16 cellular contexts compared by ENCODE assay signal in genomic region chr19:44892932-44893331, GRCh38. TPM values are rescaled to one million over a fixed set of nuclear protein-coding genes. Genes with fewer than 3 reads are reported as not detected.
DNase-seq lines count a peak whose midpoint lies in the region; ATAC-seq, FAIRE-seq and TF ChIP-seq lines count a peak whose summit lies in the region.
"Had no signal": no experiment of that assay in that cellular context is flagged by ENCODE, and none has a peak within 500 bp of the region (broad histone marks: within the 10 kb centered on the region; RNA-seq: fewer than 3 reads in every experiment).

No MANE protein-coding gene starts in this region.

- H3K27me3 ChIP-seq in Loucy (ENCODE audit: insufficient read depth, low read length, poor library complexity, severe bottlenecking) = no peaks in the 10 kb centered on the region
- no peaks in the 10 kb centered on the region for H3K27me3 ChIP-seq in astrocyte (ENCODE audit: insufficient read depth, low read length)
- no peaks in the 10 kb centered on the region for H3K27me3 ChIP-seq in neural progenitor cell

- peaks cover 29% of the 10 kb centered on the region for H3K4me1 Mint-ChIP-seq in activated CD4-positive, alpha-beta T cell treated with anti-CD3 and anti-CD28 coated beads for 36 hours
- H3K4me1 Mint-ChIP-seq in astrocyte (ENCODE audit: low read depth, unreplicated experiment) (peaks cover 27% of the 10 kb centered on the region), neural progenitor cell (peaks cover 24% of the 10 kb centered on the region)

- H3F3A ChIP-seq in Loucy (ENCODE audit: low read depth) (no peaks in the 10 kb centered on the region), neural progenitor cell (ENCODE audit: low read depth) (peaks cover 24% of the 10 kb centered on the region)

- peak overlapping the region; percentile 92 for H3K4me3 Mint-ChIP-seq in activated CD4-positive, alpha-beta T cell treated with anti-CD3 and anti-CD28 coated beads for 36 hours
- H3K4me3 Mint-ChIP-seq in astrocyte (ENCODE audit: unreplicated experiment) (peak overlapping the region; percentile 97), neural progenitor cell (peak overlapping the region; percentile 97)

- H3K27me3 Mint-ChIP-seq in activated CD4-positive, alpha-beta T cell treated with anti-CD3 and anti-CD28 coated beads for 36 hours = no peaks in the 10 kb centered on the region
- H3K27me3 Mint-ChIP-seq in astrocyte (ENCODE audit: low read depth, unreplicated experiment) (no peaks in the 10 kb centered on the region), neural progenitor cell (ENCODE audit: insufficient read depth, low read depth) (peaks cover 6% of the 10 kb centered on the region)

- intact Hi-C loops in activated CD4-positive, alpha-beta T cell treated with anti-CD3 and anti-CD28 coated beads for 36 hours (cut with DNase I, micrococcal nuclease) = loop anchor here in 1 of 2 experiments (5.0 kb wide), 1 partner anchor 614 kb away; the partner anchor contains the start of gene VASP

- no peak for ATAC-seq in activated CD4-positive, alpha-beta T cell treated with anti-CD3 and anti-CD28 coated beads for 36 hours
- ATAC-seq in HG02623 (IDR thresholded peaks at IDR 0.05; ENCODE audit: unreplicated experiment) = no peak

- H3K9ac ChIP-seq in Loucy (ENCODE audit: low read depth, low read length, poor library complexity, severe bottlenecking) = peak overlapping the region; percentile 92
- peak overlapping the region; percentile 25 for H3K9ac ChIP-seq in astrocyte (ENCODE audit: low read length)
- no peak overlapping the region for H3K9ac ChIP-seq in neural progenitor cell

- no peak for DNase-seq in activated CD4-positive, alpha-beta T cell treated with anti-CD3 and anti-CD28 coated beads for 36 hours
- DNase-seq in activated CD4-positive, alpha-beta T cell treated with anti-CD3 and anti-CD28 coated beads for 4 hours = no peak
- no peak for DNase-seq in astrocyte (ENCODE audit: low read depth)
- no peak for DNase-seq in neural progenitor cell (ENCODE audit: low spot score)
- DNase-seq in G401 (ENCODE audit: low spot score) = no peak
- DNase-seq in SK-N-DZ (ENCODE audit: low spot score) = no peak
- DNase-seq: foreskin melanocyte; NCI-H1930; NK-92 treated with Interleukin-12 subunit alpha and Interleukin-12 subunit beta, amount 100 ng/mL, for 24 hours; stimulated activated CD4-positive, alpha-beta T cell treated with anti-CD3 and anti-CD28 coated beads, Interleukin-1b, Interleukin-23, amount 100 ng/mL, for 48 hours had no signal

- POLR2A ChIA-PET in activated CD4-positive, alpha-beta T cell treated with anti-CD3 and anti-CD28 coated beads for 36 hours (lab: Charles Lee) = interaction anchor here (1.3 kb wide), 1 partner anchor 12 kb away, joined by 3 read pairs; no protein-coding TSS in a partner anchor

- H3K27ac ChIP-seq in astrocyte (ENCODE audit: low read depth, low read length) = no peak overlapping the region
- no peak overlapping the region for H3K27ac ChIP-seq in neural progenitor cell

- no peak overlapping the region for H2AFZ ChIP-seq in Loucy (ENCODE audit: low read length)
- no peak overlapping the region for H2AFZ ChIP-seq in astrocyte (ENCODE audit: low read depth, low read length)
- H2AFZ ChIP-seq in neural progenitor cell (replicated peaks) = no peak overlapping the region

- H3K4me1 ChIP-seq in Loucy (ENCODE audit: insufficient read depth, low read length, poor library complexity, severe bottlenecking) (peaks cover 24% of the 10 kb centered on the region), astrocyte (ENCODE audit: insufficient read depth, low read length) (peaks cover 23% of the 10 kb centered on the region), neural progenitor cell (peaks cover 8% of the 10 kb centered on the region)

- peaks cover 15% of the 10 kb centered on the region for H4K20me1 ChIP-seq in Loucy (ENCODE audit: insufficient read depth, low read length, poor library complexity, severe bottlenecking)
- peaks cover 45% of the 10 kb centered on the region for H4K20me1 ChIP-seq in astrocyte (ENCODE audit: insufficient read depth, low read length)
- peaks cover 20% of the 10 kb centered on the region for H4K20me1 ChIP-seq in neural progenitor cell (ENCODE audit: low read depth)

- H3K79me2 ChIP-seq in Loucy (ENCODE audit: insufficient read depth, low read length) (peaks cover 41% of the 10 kb centered on the region), astrocyte (ENCODE audit: insufficient read depth, low read length) (peaks cover 58% of the 10 kb centered on the region), neural progenitor cell (ENCODE audit: low read depth) (peaks cover 29% of the 10 kb centered on the region)

- H3K9me2 ChIP-seq in Loucy (replicated peaks; ENCODE audit: low read depth, low read length) = no peaks in the 10 kb centered on the region

- H3K9me3 ChIP-seq in Loucy (ENCODE audit: insufficient read depth, low read depth, low read length) = no peaks in the 10 kb centered on the region
- no peaks in the 10 kb centered on the region for H3K9me3 ChIP-seq in astrocyte (ENCODE audit: insufficient read depth, low read depth, low read length)
- no peaks in the 10 kb centered on the region for H3K9me3 ChIP-seq in neural progenitor cell (ENCODE audit: low read depth)

- TF ChIP-seq CTCF in Loucy (conservative IDR thresholded peaks at IDR 0.05; ENCODE audit: low read length) = no peak
- TF ChIP-seq CTCF in astrocyte (IDR thresholded peaks at IDR 0.05; ENCODE audit: insufficient read depth, low read depth, low read length) = no peak
- TF ChIP-seq CTCF in neural progenitor cell (IDR thresholded peaks at IDR 0.05) = no peak

- FAIRE-seq in astrocyte (lab: Jason Lieb, UNC) = no peak
- FAIRE-seq: A204.1, GM18507 had no signal

- H3K9me3 Mint-ChIP-seq in activated CD4-positive, alpha-beta T cell treated with anti-CD3 and anti-CD28 coated beads for 36 hours (ENCODE audit: low read depth) = no peaks in the 10 kb centered on the region
- H3K9me3 Mint-ChIP-seq in astrocyte (ENCODE audit: unreplicated experiment) = no peaks in the 10 kb centered on the region
- no peaks in the 10 kb centered on the region for H3K9me3 Mint-ChIP-seq in neural progenitor cell

- peaks cover 40% of the 10 kb centered on the region; the same call in 1 of the 2 replicates for H3K36me3 ChIP-seq in Loucy (ENCODE audit: insufficient read depth, low read length)
- H3K36me3 ChIP-seq in astrocyte (ENCODE audit: insufficient read depth, low read length) = peaks cover 24% of the 10 kb centered on the region
- no peaks in the 10 kb centered on the region for H3K36me3 ChIP-seq in neural progenitor cell

- CTCF ChIA-PET in activated CD4-positive, alpha-beta T cell treated with anti-CD3 and anti-CD28 coated beads for 36 hours (lab: Charles Lee) = no interaction called here

- H3K4me3 ChIP-seq in Loucy (ENCODE audit: low read length, poor library complexity, severe bottlenecking) = peak overlapping the region; percentile 100
- no peak overlapping the region for H3K4me3 ChIP-seq in astrocyte (ENCODE audit: insufficient read depth, low read depth, low read length)
- no peak overlapping the region for H3K4me3 ChIP-seq in neural progenitor cell

- H3K36me3 Mint-ChIP-seq in activated CD4-positive, alpha-beta T cell treated with anti-CD3 and anti-CD28 coated beads for 36 hours (ENCODE audit: low read depth) = peaks cover 50% of the 10 kb centered on the region
- H3K36me3 Mint-ChIP-seq in astrocyte (ENCODE audit: low read depth, unreplicated experiment) (peaks cover 28% of the 10 kb centered on the region), neural progenitor cell (peaks cover 25% of the 10 kb centered on the region)

- H3K4me2 ChIP-seq in Loucy (ENCODE audit: low read depth, low read length, poor library complexity, severe bottlenecking) = peak overlapping the region; percentile 100
- peak overlapping the region; percentile 100 for H3K4me2 ChIP-seq in astrocyte (ENCODE audit: low read length)
- no peak overlapping the region for H3K4me2 ChIP-seq in neural progenitor cell

- in situ Hi-C loops in G401 (cut with HindIII; ENCODE audit: low sequenced_read_pairs) = no loop called here

- peak overlapping the region; percentile 13 for H3K27ac Mint-ChIP-seq in activated CD4-positive, alpha-beta T cell treated with anti-CD3 and anti-CD28 coated beads for 36 hours
- H3K27ac Mint-ChIP-seq in astrocyte (ENCODE audit: unreplicated experiment) (no peak overlapping the region), neural progenitor cell (peak overlapping the region; percentile 37)

RNA-seq across cellular contexts. Expression of gene TOMM40, which starts 1.9 kb away (rescaled TPM):
- 100 to 1,000 TPM; 120 to 132 TPM for total RNA-seq in activated CD4-positive, alpha-beta T cell treated with anti-CD3 and anti-CD28 coated beads for 36 hours
- total RNA-seq in astrocyte (93.4 and 107 TPM in 2 replicates), neural progenitor cell (ENCODE audit: low replicate concordance) (30.1 and 110 TPM in 2 replicates)
- total RNA-seq in G401 (2014; rRNA removed; shearing (Covaris generic)) = 226 and 256 TPM in 2 replicates
- polyA plus RNA-seq in SK-N-DZ (2014; cell fraction: cytosol; rRNA removed) = 210 and 221 TPM in 2 replicates
- polyA plus RNA-seq in SK-N-DZ (2014; cell fraction: nucleus; rRNA removed) = 136 and 164 TPM in 2 replicates

RNA-seq across cellular contexts. Expression of gene APOE, which starts 12.7 kb away (rescaled TPM):
- total RNA-seq in activated CD4-positive, alpha-beta T cell treated with anti-CD3 and anti-CD28 coated beads for 36 hours = under 1 TPM; 0.55 to 0.70 TPM
- total RNA-seq in astrocyte = 655 and 663 TPM in 2 replicates
- total RNA-seq in neural progenitor cell (ENCODE audit: low replicate concordance) = 195 and 530 TPM in 2 replicates
- total RNA-seq in G401 (2014; rRNA removed; shearing (Covaris generic)) = 2,018 and 2,607 TPM in 2 replicates
- polyA plus RNA-seq in SK-N-DZ (2014; cell fraction: cytosol; rRNA removed) = 11.4 and 15.3 TPM in 2 replicates
- polyA plus RNA-seq in SK-N-DZ (2014; cell fraction: nucleus; rRNA removed) = 14.9 and 17.0 TPM in 2 replicates

RNA-seq across cellular contexts. Expression of gene APOC1, which starts 21.5 kb away (rescaled TPM):
- 1 to 10 TPM; 2.8 to 2.9 TPM for total RNA-seq in activated CD4-positive, alpha-beta T cell treated with anti-CD3 and anti-CD28 coated beads for 36 hours
- total RNA-seq in astrocyte (2.2 and 2.4 TPM in 2 replicates), neural progenitor cell (ENCODE audit: low replicate concordance) (16.1 and 17.6 TPM in 2 replicates)
- total RNA-seq in G401 (2014; rRNA removed; shearing (Covaris generic)) = 182 and 412 TPM in 2 replicates
- polyA plus RNA-seq in SK-N-DZ (2014; cell fraction: cytosol; rRNA removed) = 21.2 and 50.5 TPM in 2 replicates
- 9.5 and 12.2 TPM in 2 replicates for polyA plus RNA-seq in SK-N-DZ (2014; cell fraction: nucleus; rRNA removed)

RNA-seq across cellular contexts. Expression of gene NECTIN2, which starts 46.8 kb away (rescaled TPM):
- total RNA-seq in activated CD4-positive, alpha-beta T cell treated with anti-CD3 and anti-CD28 coated beads for 36 hours = under 1 TPM; 0.80 to 0.93 TPM
- total RNA-seq in astrocyte (297 and 302 TPM in 2 replicates), neural progenitor cell (ENCODE audit: low replicate concordance) (54.2 and 210 TPM in 2 replicates)
- total RNA-seq in G401 (2014; rRNA removed; shearing (Covaris generic)) = 126 and 154 TPM in 2 replicates
- 7.6 and 16.4 TPM in 2 replicates for polyA plus RNA-seq in SK-N-DZ (2014; cell fraction: cytosol; rRNA removed)
- 3.0 and 4.2 TPM in 2 replicates for polyA plus RNA-seq in SK-N-DZ (2014; cell fraction: nucleus; rRNA removed)

RNA-seq across cellular contexts. Expression of gene APOC4, which starts 49.1 kb away (rescaled TPM):
- total RNA-seq in activated CD4-positive, alpha-beta T cell treated with anti-CD3 and anti-CD28 coated beads for 36 hours = not detected
- total RNA-seq in astrocyte (not detected in 2 replicates), neural progenitor cell (ENCODE audit: low replicate concordance) (not detected in 2 replicates)
- total RNA-seq in G401 (2014; rRNA removed; shearing (Covaris generic)) = not detected in 2 replicates
- not detected in 2 replicates for polyA plus RNA-seq in SK-N-DZ (2014; cell fraction: cytosol; rRNA removed)
- not detected in 2 replicates for polyA plus RNA-seq in SK-N-DZ (2014; cell fraction: nucleus; rRNA removed)
- total RNA-seq: dermis microvascular lymphatic vessel endothelial cell, omental fat pad had no signal

Comparison
In these comparisons a context has a peak if more than half of its experiments do, and no peak if none do; other contexts are left out.
1. RNA of gene APOE, which starts 12.7 kb away (total RNA-seq): 2,018 to 2,607 TPM in G401, 655 to 663 TPM in astrocyte and 195 to 530 TPM in neural progenitor cell; 0.55 to 0.70 TPM in activated CD4-positive, alpha-beta T cell treated with anti-CD3 and anti-CD28 coated beads for 36 hours; every median in the first group is over 100 times any median in the second.
2. Peak in every context shown above with its lines, with median percentiles within 50 percentile points of each other: H3K4me3 Mint-ChIP-seq.